Comparison of ENCODE assay signal across 28 cellular contexts in genomic region chr2:44330801-44331200, GRCh38. TPM values are rescaled to one million over a fixed set of nuclear protein-coding genes. Genes with fewer than 3 reads are reported as not detected.
DNase-seq lines count a peak whose midpoint lies in the region; ATAC-seq and TF ChIP-seq lines count a peak whose summit lies in the region.
"Had no signal": no experiment of that assay in that cellular context is flagged by ENCODE, and none has a peak within 500 bp of the region (broad histone marks: within the 10 kb centered on the region; RNA-seq: fewer than 3 reads in every experiment).

No MANE protein-coding gene starts in this region.

- H3K27me3 ChIP-seq in IMR-90 (ENCODE audit: control insufficient read depth, insufficient read depth, low read length) (no peaks in the 10 kb centered on the region), mesenchymal stem cell (ENCODE audit: control insufficient read depth in 1 of 2, insufficient read depth in 1 of 2, low read length in 2 of 2) (no peaks in the 10 kb centered on the region), Peyer's patch (no peaks in the 10 kb centered on the region)
- H3K27me3 ChIP-seq: dorsolateral prefrontal cortex, neutrophil, sigmoid colon, uterus had no signal

- H4K20me1 ChIP-seq in IMR-90 (ENCODE audit: insufficient read depth, low read length) = no peaks in the 10 kb centered on the region

- no peaks in the 10 kb centered on the region for H3K9me1 ChIP-seq in IMR-90 (ENCODE audit: insufficient read depth, low read length)

- DNase-seq in EH (ENCODE audit: low read depth) (peak; percentile 48), IMR-90 (peak; percentile 41), choroid plexus epithelial cell (ENCODE audit: low read depth) (peak; percentile 63), mesenchymal stem cell (peak; percentile 23), Peyer's patch (no peak)
- DNase-seq: activated CD4-positive, alpha-beta T cell treated with anti-CD3 and anti-CD28 coated beads, Interleukin-2, amount 50 U/mL, for 4 hours; activated CD4-positive, CD25-positive, alpha-beta regulatory T cell; activated naive CD4-positive, alpha-beta T cell treated with Interleukin-2 at 50 U/mL for 16 hours; cerebellar nuclear complex; DND-41; dorsolateral prefrontal cortex; foreskin melanocyte; GOT3; left colon; mammary epithelial cell; NCI-H1417; NCI-H2029 treated with DMSO at 0.1 percent for 48 hours; NCI-H345; sigmoid colon; stimulated activated CD4-positive, alpha-beta T cell treated with anti-CD3 and anti-CD28 coated beads, Interleukin-15, amount 100 ng/mL, for 24 hours; stimulated activated naive CD4-positive, alpha-beta T cell treated with Interleukin-2 at 50 U/mL for 16 hours; SW 1271; uterus had no signal

- TF ChIP-seq RAD21 in IMR-90 (IDR thresholded peaks at IDR 0.05; ENCODE audit: low read length) = no peak

- H2BK15ac ChIP-seq in IMR-90 (ENCODE audit: low read depth, low read length) (no peak overlapping the region), mesenchymal stem cell (ENCODE audit: low read depth, poor library complexity, severe bottlenecking) (no peak overlapping the region)

- intact Hi-C loops in IMR-90 (cut with micrococcal nuclease) = no loop called here

- H3K9ac ChIP-seq in IMR-90 (ENCODE audit: low read depth, low read length) (no peak overlapping the region), mesenchymal stem cell (ENCODE audit: low read length) (no peak overlapping the region)

- no peak overlapping the region for H2AFZ ChIP-seq in IMR-90 (replicated peaks; ENCODE audit: low read length, poor library complexity)
- H2AFZ ChIP-seq in mesenchymal stem cell (ENCODE audit: low read depth, low read length) = no peak overlapping the region

- no peak overlapping the region for H3K56ac ChIP-seq in IMR-90 (ENCODE audit: extremely low read depth, insufficient read depth, low read length)

- dilution Hi-C loops in IMR-90 (cut with HindIII; ENCODE audit: low sequenced_read_pairs, unreplicated experiment) = no loop called here

- ATAC-seq in IMR-90 (ENCODE audit: low read depth) (peak; percentile 75), HG03095 (IDR thresholded peaks at IDR 0.05; ENCODE audit: unreplicated experiment) (no peak), GM21423 (IDR thresholded peaks at IDR 0.05; ENCODE audit: unreplicated experiment) (no peak)
- ATAC-seq: left colon had no signal

- H3K4me1 ChIP-seq in IMR-90 (ENCODE audit: control insufficient read depth, insufficient read depth, low read length) = peaks cover 7% of the 10 kb centered on the region
- peaks cover 10% of the 10 kb centered on the region for H3K4me1 ChIP-seq in mesenchymal stem cell (ENCODE audit: control insufficient read depth, insufficient read depth, low read depth, low read length)
- no peaks in the 10 kb centered on the region for H3K4me1 ChIP-seq in Peyer's patch
- H3K4me1 ChIP-seq: uterus had no signal

- WGBS in IMR-90 (ENCODE audit: extremely low coverage in 2 of 2, insufficient read length in 1 of 2), 2 experiments = no CpG with 5 or more reads among the region's 1 CpG
- WGBS in mesenchymal stem cell = no CpG with 5 or more reads among the region's 1 CpG

- POLR2A ChIA-PET in IMR-90 (lab: Charles Lee; ENCODE audit: unreplicated experiment) = no interaction called here

- TF ChIP-seq CTCF in IMR-90 (conservative IDR thresholded peaks at IDR 0.05; ENCODE audit: low read depth, low read length) (no peak), choroid plexus epithelial cell (conservative IDR thresholded peaks at IDR 0.05; ENCODE audit: low read depth, low read length) (no peak), Peyer's patch (IDR thresholded peaks at IDR 0.05) (no peak)

- no peak overlapping the region for H2BK12ac ChIP-seq in mesenchymal stem cell (ENCODE audit: low read length in 2 of 2)

- H2BK5ac ChIP-seq in IMR-90 (ENCODE audit: low read depth, low read length, poor library complexity, severe bottlenecking) (no peak overlapping the region), mesenchymal stem cell (ENCODE audit: low read depth, low read length, poor library complexity, severe bottlenecking) (no peak overlapping the region)

- H4K8ac ChIP-seq in IMR-90 (ENCODE audit: low read depth in 2 of 2, low read length in 2 of 2) (no peak overlapping the region), mesenchymal stem cell (ENCODE audit: low read length) (no peak overlapping the region)

- H3K36me3 ChIP-seq in IMR-90 (ENCODE audit: control insufficient read depth, insufficient read depth, low read length) (peaks cover 17% of the 10 kb centered on the region), mesenchymal stem cell (ENCODE audit: control insufficient read depth in 1 of 2, insufficient read depth in 2 of 2, low read depth in 1 of 2, low read length in 2 of 2) (peaks cover 6 to 74% of the 10 kb centered on the region in 2 experiments), Peyer's patch (peaks cover 0 to 63% (median 0%) of the 10 kb centered on the region in 3 donors)
- H3K36me3 ChIP-seq: uterus had no signal

- no TSS peak for BruUV-seq in IMR-90 (replicated peaks; lab: Mats Ljungman, UMichigan)

- TF ChIP-seq POLR2A in IMR-90 (IDR thresholded peaks at IDR 0.05; ENCODE audit: low read depth, low read length) (no peak), Peyer's patch (IDR thresholded peaks at IDR 0.05) (no peak)

- no peak overlapping the region for H3K18ac ChIP-seq in IMR-90 (ENCODE audit: low read depth, low read length)
- peak overlapping the region in 1 of 2 experiments; percentile 21 for H3K18ac ChIP-seq in mesenchymal stem cell (ENCODE audit: low read depth in 1 of 2, low read length in 2 of 2)

- in situ Hi-C loops in IMR-90 (cut with MboI; ENCODE audit: low sequenced_read_pairs) = no loop called here

- H2BK120ac ChIP-seq in IMR-90 (ENCODE audit: low read depth, low read length) = no peak overlapping the region
- no peak overlapping the region for H2BK120ac ChIP-seq in mesenchymal stem cell (ENCODE audit: low read depth, low read length)

- no peak overlapping the region for H2BK20ac ChIP-seq in IMR-90 (ENCODE audit: low read depth, low read length)

- H4K91ac ChIP-seq in IMR-90 (ENCODE audit: insufficient read depth, low read depth, low read length) = no peak overlapping the region
- no peak overlapping the region for H4K91ac ChIP-seq in mesenchymal stem cell (ENCODE audit: low read length)

- H3K27ac ChIP-seq in IMR-90 (ENCODE audit: insufficient read depth, low read length) (no peak overlapping the region), mesenchymal stem cell (ENCODE audit: low read length, poor library complexity, severe bottlenecking) (no peak overlapping the region), Peyer's patch (no peak overlapping the region)
- H3K27ac ChIP-seq: neutrophil, sigmoid colon, uterus had no signal

- H3K9me3 ChIP-seq in IMR-90 (ENCODE audit: control insufficient read depth, insufficient read depth, low read length) = no peaks in the 10 kb centered on the region
- no peaks in the 10 kb centered on the region for H3K9me3 ChIP-seq in mesenchymal stem cell (ENCODE audit: control insufficient read depth, low read length)
- no peaks in the 10 kb centered on the region for H3K9me3 ChIP-seq in Peyer's patch
- H3K9me3 ChIP-seq: neutrophil, sigmoid colon, uterus had no signal

- H3K23ac ChIP-seq in IMR-90 (ENCODE audit: low read depth, low read length) (no peak overlapping the region), mesenchymal stem cell (ENCODE audit: low read length in 2 of 2) (no peak overlapping the region)

- H3K4me3 ChIP-seq in IMR-90 (ENCODE audit: insufficient read depth, low read depth, low read length) (no peak overlapping the region), choroid plexus epithelial cell (ENCODE audit: low read depth, low read length) (no peak overlapping the region), mesenchymal stem cell (ENCODE audit: insufficient read depth in 1 of 2, low read depth in 1 of 2, low read length in 2 of 2) (no peak overlapping the region), Peyer's patch (no peak overlapping the region)
- H3K4me3 ChIP-seq: dorsolateral prefrontal cortex, sigmoid colon, uterus had no signal

- H2AK5ac ChIP-seq in IMR-90 (ENCODE audit: low read depth, low read length) = no peak overlapping the region
- no peak overlapping the region for H2AK5ac ChIP-seq in mesenchymal stem cell (ENCODE audit: low read length, severe bottlenecking)

- CTCF ChIA-PET in IMR-90 (lab: Yijun Ruan, JAX) = no interaction called here

- no peaks in the 10 kb centered on the region; a peak in 1 of 4 replicates for H3K79me1 ChIP-seq in IMR-90 (ENCODE audit: low read depth in 1 of 2, low read length in 2 of 2)
- peaks cover 8% of the 10 kb centered on the region for H3K79me1 ChIP-seq in mesenchymal stem cell (replicated peaks; ENCODE audit: low read length, poor library complexity, severe bottlenecking)

- H2AK9ac ChIP-seq in IMR-90 (replicated peaks; ENCODE audit: low read depth, low read length, poor library complexity) = no peak overlapping the region

- no peak overlapping the region for H4K5ac ChIP-seq in IMR-90 (ENCODE audit: low read depth, low read length)

- no peak overlapping the region for H3K4ac ChIP-seq in IMR-90 (ENCODE audit: low read depth, low read length)
- H3K4ac ChIP-seq in mesenchymal stem cell (ENCODE audit: low read depth in 1 of 2, low read length in 2 of 2) = no peak overlapping the region

- H3K14ac ChIP-seq in IMR-90 (replicated peaks; ENCODE audit: low read depth, low read length) = no peak overlapping the region
- H3K14ac ChIP-seq in mesenchymal stem cell (ENCODE audit: low read length in 2 of 2) = no peak overlapping the region

- H3K4me2 ChIP-seq in IMR-90 (ENCODE audit: low read depth, low read length) (no peak overlapping the region), mesenchymal stem cell (ENCODE audit: low read length, poor library complexity, severe bottlenecking) (no peak overlapping the region)

RNA-seq across cellular contexts. Expression of gene PREPL, which starts 30.5 kb away (rescaled TPM):
- total RNA-seq in IMR-90 (2012; rRNA removed) = 39.6 and 59.2 TPM in 2 replicates
- polyA plus RNA-seq in IMR-90 (2012; rRNA removed) = 22.8 and 27.6 TPM in 2 replicates
- polyA plus RNA-seq in IMR-90 (2012; cell fraction: cytosol; rRNA removed) = 3.9 and 4.9 TPM in 2 replicates
- 2.5 and 37.3 TPM in 2 replicates for polyA plus RNA-seq in IMR-90 (2012; cell fraction: nucleus; rRNA removed; ENCODE audit: low replicate concordance)
- polyA plus RNA-seq in mesenchymal stem cell (2013, experiment 1 of 2) = 26.1 TPM
- 26.0 TPM for polyA plus RNA-seq in mesenchymal stem cell (2013, experiment 2 of 2)
- 10 to 100 TPM; 17.0 to 61.1 (median 22.6) TPM for total RNA-seq in Peyer's patch

RNA-seq across cellular contexts. Expression of gene CAMKMT, which starts 30.9 kb away (rescaled TPM):
- total RNA-seq in IMR-90 (2012; rRNA removed) (6.7 and 6.8 TPM in 2 replicates), Peyer's patch (10 to 100 TPM in 3 of 4 donors, 1 to 10 TPM in 1; 9.8 to 33.0 (median 18.7) TPM)
- polyA plus RNA-seq in IMR-90 (2012; rRNA removed) = 3.7 and 4.4 TPM in 2 replicates
- 2.0 and 3.1 TPM in 2 replicates for polyA plus RNA-seq in IMR-90 (2012; cell fraction: cytosol; rRNA removed)
- polyA plus RNA-seq in IMR-90 (2012; cell fraction: nucleus; rRNA removed; ENCODE audit: low replicate concordance) = 0.95 and 3.8 TPM in 2 replicates
- 6.0 TPM for polyA plus RNA-seq in mesenchymal stem cell (2013, experiment 1 of 2)
- 5.7 TPM for polyA plus RNA-seq in mesenchymal stem cell (2013, experiment 2 of 2)

RNA-seq across cellular contexts. Expression of gene SLC3A1, which starts 55.5 kb away (rescaled TPM):
- total RNA-seq in IMR-90 (2012; rRNA removed) = not detected in 2 replicates
- not detected in 2 replicates for polyA plus RNA-seq in IMR-90 (2012; rRNA removed)
- polyA plus RNA-seq in IMR-90 (2012; cell fraction: cytosol; rRNA removed) = not detected in 2 replicates
- not detected in 2 replicates for polyA plus RNA-seq in IMR-90 (2012; cell fraction: nucleus; rRNA removed; ENCODE audit: low replicate concordance)
- 0.15 TPM for polyA plus RNA-seq in mesenchymal stem cell (2013, experiment 1 of 2)
- polyA plus RNA-seq in mesenchymal stem cell (2013, experiment 2 of 2) = 0.11 TPM
- 100 to 1,000 TPM in 3 of 4 donors, 1 to 10 TPM in 1; 5.0 to 710 (median 435) TPM for total RNA-seq in Peyer's patch
- total RNA-seq: endothelial cell of umbilical vein, mammary epithelial cell had no signal
- polyA plus RNA-seq: CD14-positive monocyte, endothelial cell of umbilical vein, mammary epithelial cell had no signal

Comparison
In these comparisons a context has a peak if more than half of its experiments do, and no peak if none do; other contexts are left out.
1. DNase-seq: peak in EH (single experiment), IMR-90 (single experiment), choroid plexus epithelial cell (single experiment) and mesenchymal stem cell (single experiment); none in Peyer's patch (0 of 3).